ENCODE assay signal across 19 cellular contexts in genomic region chr9:136330406-136330990, GRCh38. TPM values are rescaled to one million over a fixed set of nuclear protein-coding genes. Genes with fewer than 3 reads are reported as not detected.
"Had no signal": no experiment of that assay in that cellular context is flagged by ENCODE, and none has a peak within 500 bp of the region (broad histone marks: within the 10 kb centered on the region; RNA-seq: fewer than 3 reads in every experiment).

No MANE protein-coding gene starts in this region.

- H3K4me1 ChIP-seq: foreskin keratinocyte had no signal

- ATAC-seq: activated CD4-positive, CD25-positive, alpha-beta regulatory T cell treated with anti-CD3 and anti-CD28 coated beads, Interleukin-2, amount 50 U/mL, for 24 hours; foreskin keratinocyte; left colon; natural killer cell treated with Interleukin-12 subunit alpha and Interleukin-12 subunit beta and Interleukin-15 and Interleukin-18, amount 100 ng/mL, for 72 hours; pancreas; stimulated activated memory B cell treated with anti-CD40 and anti-IgM and Interleukin-4, amounts not matched to agents 10 μg/mL and 1 μg/mL and 100 μg/mL, for 72 hours had no signal

- FAIRE-seq: bronchial epithelial cell, pancreas, TTC549 had no signal

- DNase-seq: activated CD4-positive, alpha-beta T cell treated with anti-CD3 and anti-CD28 coated beads, Interleukin-2, amount 50 U/mL, for 4 hours; activated gamma-delta T cell; activated naive CD8-positive, alpha-beta T cell treated with anti-CD3 and anti-CD28 coated beads, Interleukin-2, amount 10 ng/mL, durations not matched to agents 7 days and 5 days; activated T-cell treated with anti-CD3 and anti-CD28 coated beads, Interleukin-2, amount 50 U/mL, for 48 hours; aorta; esophagus squamous epithelium; foreskin keratinocyte; immature natural killer cell; left colon; mammary epithelial cell; retina; tibial artery had no signal

- H3K9me3 Mint-ChIP-seq: activated naive CD8-positive, alpha-beta T cell treated with anti-CD3 and anti-CD28 coated beads, Interleukin-2, amount 10 ng/mL, durations not matched to agents 7 days and 5 days; immature natural killer cell; natural killer cell treated with Interleukin-12 subunit alpha and Interleukin-12 subunit beta and Interleukin-15 and Interleukin-18, amount 100 ng/mL, for 72 hours; stimulated activated memory B cell treated with anti-CD40 and anti-IgM and Interleukin-4, amounts not matched to agents 10 μg/mL and 1 μg/mL and 100 μg/mL, for 72 hours; T-helper 1 cell treated with Interleukin-12 subunit alpha and Interleukin-12 subunit beta and Interleukin-4 antibody, amounts not matched to agents 30 μg/mL and 1 μg/mL, for 36 hours had no signal

- H3K4me1 Mint-ChIP-seq: activated naive CD8-positive, alpha-beta T cell treated with anti-CD3 and anti-CD28 coated beads, Interleukin-2, amount 10 ng/mL, durations not matched to agents 7 days and 5 days had no signal

- H3K27me3 ChIP-seq: foreskin keratinocyte, pancreas, tibial artery had no signal

- H3K4me3 ChIP-seq: esophagus squamous epithelium, pancreas, tibial artery had no signal

- H3K36me3 ChIP-seq: esophagus squamous epithelium, pancreas had no signal

- H3K27me3 Mint-ChIP-seq: activated naive CD8-positive, alpha-beta T cell treated with anti-CD3 and anti-CD28 coated beads, Interleukin-2, amount 10 ng/mL, durations not matched to agents 7 days and 5 days had no signal

- H3K9me3 ChIP-seq: esophagus squamous epithelium, pancreas, tibial artery had no signal

- H3K27ac Mint-ChIP-seq: activated naive CD8-positive, alpha-beta T cell treated with anti-CD3 and anti-CD28 coated beads, Interleukin-2, amount 10 ng/mL, durations not matched to agents 7 days and 5 days; immature natural killer cell; natural killer cell treated with Interleukin-12 subunit alpha and Interleukin-12 subunit beta and Interleukin-15 and Interleukin-18, amount 100 ng/mL, for 72 hours; stimulated activated memory B cell treated with anti-CD40 and anti-IgM and Interleukin-4, amounts not matched to agents 10 μg/mL and 1 μg/mL and 100 μg/mL, for 72 hours; T-helper 1 cell treated with Interleukin-12 subunit alpha and Interleukin-12 subunit beta and Interleukin-4 antibody, amounts not matched to agents 30 μg/mL and 1 μg/mL, for 36 hours had no signal

- H3K4me3 Mint-ChIP-seq: activated naive CD8-positive, alpha-beta T cell treated with anti-CD3 and anti-CD28 coated beads, Interleukin-2, amount 10 ng/mL, durations not matched to agents 7 days and 5 days; natural killer cell treated with Interleukin-12 subunit alpha and Interleukin-12 subunit beta and Interleukin-15 and Interleukin-18, amount 100 ng/mL, for 72 hours; stimulated activated memory B cell treated with anti-CD40 and anti-IgM and Interleukin-4, amounts not matched to agents 10 μg/mL and 1 μg/mL and 100 μg/mL, for 72 hours; T-helper 1 cell treated with Interleukin-12 subunit alpha and Interleukin-12 subunit beta and Interleukin-4 antibody, amounts not matched to agents 30 μg/mL and 1 μg/mL, for 36 hours had no signal

- H3K36me3 Mint-ChIP-seq: activated naive CD8-positive, alpha-beta T cell treated with anti-CD3 and anti-CD28 coated beads, Interleukin-2, amount 10 ng/mL, durations not matched to agents 7 days and 5 days; immature natural killer cell; natural killer cell treated with Interleukin-12 subunit alpha and Interleukin-12 subunit beta and Interleukin-15 and Interleukin-18, amount 100 ng/mL, for 72 hours; stimulated activated memory B cell treated with anti-CD40 and anti-IgM and Interleukin-4, amounts not matched to agents 10 μg/mL and 1 μg/mL and 100 μg/mL, for 72 hours had no signal

- H3K27ac ChIP-seq: esophagus squamous epithelium, foreskin keratinocyte, pancreas, tibial artery had no signal

RNA-seq across cellular contexts. Expression of gene CCDC187, which starts 26.6 kb away (rescaled TPM):
- total RNA-seq: activated naive CD8-positive, alpha-beta T cell treated with anti-CD3 and anti-CD28 coated beads, Interleukin-2, amount 10 ng/mL, durations not matched to agents 7 days and 5 days; aorta; bronchial epithelial cell; esophagus squamous epithelium; foreskin keratinocyte; natural killer cell treated with Interleukin-12 subunit alpha and Interleukin-12 subunit beta and Interleukin-15 and Interleukin-18, amount 100 ng/mL, for 72 hours had no signal
- polyA plus RNA-seq: aorta, immature natural killer cell, mammary epithelial cell had no signal
